In genomic region chr15:41804361-41804760, GRCh38 we compare ENCODE assay signal across 1 cellular context.
TF ChIP-seq lines count a peak whose summit lies in the region.

No MANE protein-coding gene starts in this region.

TF ChIP-seq in endothelial cell of umbilical vein, 7 proteins besides CTCF, POLR2A, EP300 and RAD21 (continued from another document):
- no peak for TF ChIP-seq GATA2 (IDR thresholded peaks at IDR 0.05; ENCODE audit: insufficient read depth, insufficient read length, low read depth, low read length)
